8 cellular contexts compared by ENCODE assay signal in the genomic region with DNA sequence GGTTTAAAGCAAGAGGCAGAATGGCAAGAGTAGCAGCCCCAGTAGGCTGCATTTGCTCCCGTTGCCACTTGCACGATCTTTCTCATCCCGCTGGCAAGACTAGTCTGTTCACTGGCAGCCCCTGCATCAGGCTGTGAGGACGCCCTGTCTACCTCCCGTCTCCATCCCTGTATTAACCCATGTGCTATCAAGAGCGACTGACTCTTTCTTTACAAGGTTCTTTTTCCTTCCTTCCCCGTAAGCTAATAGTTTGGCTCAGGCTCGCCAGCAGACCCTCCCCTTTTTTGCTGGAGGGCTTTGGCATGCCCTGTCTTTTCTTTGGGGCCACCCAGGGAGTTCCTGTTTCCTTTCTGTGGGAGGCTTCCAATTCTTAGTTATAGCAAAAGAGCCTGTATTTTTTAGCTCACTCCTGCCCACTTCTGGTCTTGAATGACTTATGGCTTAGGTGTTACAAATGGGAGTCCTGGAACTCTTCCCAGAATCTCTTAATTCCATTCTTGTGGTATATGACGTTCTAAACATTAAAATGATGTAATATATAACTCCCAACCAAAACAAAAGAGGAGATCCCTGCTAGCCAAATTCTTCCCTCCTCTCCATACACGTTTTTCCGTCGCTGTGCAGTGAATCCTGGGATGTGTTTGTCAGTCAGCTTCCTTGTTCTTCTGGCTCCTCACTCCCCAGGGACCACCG.
DNase-seq lines count a peak whose midpoint lies in the region; ATAC-seq and TF ChIP-seq lines count a peak whose summit lies in the region.

No MANE protein-coding gene starts in this region.

- no peak for DNase-seq in T-helper 2 cell treated with Interferon-gamma antibody and Interleukin-4, amounts not matched to agents 5 μg/mL and 100 μg/mL, for 36 hours (ENCODE audit: low spot score)
- DNase-seq in T-helper 2 cell (no peak), NCI-H526 treated with DMSO at 0.1 percent for 48 hours (lab: John Stamatoyannopoulos, UW) (peak; percentile 45), mesothelial cell of epicardium (ENCODE audit: low spot score in 2 of 2, unreplicated experiment in 2 of 2) (peak in 1 of 2 experiments; percentile 57), psoas muscle (no peak), cerebellar nuclear complex (lab: John Stamatoyannopoulos, UW) (no peak)
- DNase-seq in central memory CD8-positive, alpha-beta T cell (ENCODE audit: low spot score in 2 of 2) = no peak

- 21 to 28% (median 28%) methylated on average over 13 of the region's 13 CpGs for WGBS in psoas muscle, 3 donors

- peak overlapping the region; percentile 84 for H3K4me3 Mint-ChIP-seq in T-helper 2 cell treated with Interferon-gamma antibody and Interleukin-4, amounts not matched to agents 5 μg/mL and 100 μg/mL, for 36 hours
- H3K4me3 Mint-ChIP-seq in central memory CD8-positive, alpha-beta T cell = peak overlapping the region; percentile 81
- peak overlapping the region; percentile 30 for H3K4me3 Mint-ChIP-seq in mesothelial cell of epicardium

- no peaks in the 10 kb centered on the region for H3K9me3 ChIP-seq in psoas muscle

- H3K36me3 ChIP-seq in psoas muscle (ENCODE audit: insufficient read depth in 1 of 2, low read depth in 1 of 2) = no peaks in the 10 kb centered on the region

- peaks cover 20% of the 10 kb centered on the region for H3K4me1 ChIP-seq in psoas muscle

- no peak overlapping the region for H3K4me3 ChIP-seq in psoas muscle

- ATAC-seq in central memory CD8-positive, alpha-beta T cell (replicated peaks; ENCODE audit: extremely low read depth, poor library complexity, severe bottlenecking) = no peak
- ATAC-seq in psoas muscle (no peak), HG02840 (IDR thresholded peaks at IDR 0.05; ENCODE audit: low FRiP score, unreplicated experiment) (no peak)

- H3K36me3 Mint-ChIP-seq in T-helper 2 cell treated with Interferon-gamma antibody and Interleukin-4, amounts not matched to agents 5 μg/mL and 100 μg/mL, for 36 hours (ENCODE audit: low read depth) = peaks cover 67% of the 10 kb centered on the region
- peaks cover 79% of the 10 kb centered on the region for H3K36me3 Mint-ChIP-seq in central memory CD8-positive, alpha-beta T cell (ENCODE audit: insufficient read depth)
- H3K36me3 Mint-ChIP-seq in mesothelial cell of epicardium = peaks cover under 1% of the 10 kb centered on the region

- no peaks in the 10 kb centered on the region for H3K27me3 ChIP-seq in psoas muscle (ENCODE audit: insufficient read depth in 3 of 3, low read length in 2 of 3)

- H3K27me3 Mint-ChIP-seq in T-helper 2 cell treated with Interferon-gamma antibody and Interleukin-4, amounts not matched to agents 5 μg/mL and 100 μg/mL, for 36 hours (ENCODE audit: low read depth) = no peaks in the 10 kb centered on the region
- H3K27me3 Mint-ChIP-seq in central memory CD8-positive, alpha-beta T cell = no peaks in the 10 kb centered on the region
- no peaks in the 10 kb centered on the region for H3K27me3 Mint-ChIP-seq in mesothelial cell of epicardium (ENCODE audit: low read depth)

- H3K27ac Mint-ChIP-seq in T-helper 2 cell treated with Interferon-gamma antibody and Interleukin-4, amounts not matched to agents 5 μg/mL and 100 μg/mL, for 36 hours = peak overlapping the region; percentile 82
- peak overlapping the region; percentile 98 for H3K27ac Mint-ChIP-seq in central memory CD8-positive, alpha-beta T cell (ENCODE audit: low read depth)
- peak overlapping the region; percentile 89 for H3K27ac Mint-ChIP-seq in mesothelial cell of epicardium

- no peak overlapping the region for H3K27ac ChIP-seq in psoas muscle

- intact Hi-C loops in psoas muscle (cut with DNase I) = loop anchor here in 1 of 2 donors (5.0 kb wide), 1 partner anchor 257 kb away; no protein-coding TSS in a partner anchor

- no peaks in the 10 kb centered on the region for H3K9me3 Mint-ChIP-seq in T-helper 2 cell treated with Interferon-gamma antibody and Interleukin-4, amounts not matched to agents 5 μg/mL and 100 μg/mL, for 36 hours
- no peaks in the 10 kb centered on the region for H3K9me3 Mint-ChIP-seq in central memory CD8-positive, alpha-beta T cell
- H3K9me3 Mint-ChIP-seq in mesothelial cell of epicardium = peaks cover 2% of the 10 kb centered on the region

- H3K4me1 Mint-ChIP-seq in T-helper 2 cell treated with Interferon-gamma antibody and Interleukin-4, amounts not matched to agents 5 μg/mL and 100 μg/mL, for 36 hours (ENCODE audit: low read depth) = peaks cover 58% of the 10 kb centered on the region
- peaks cover 90% of the 10 kb centered on the region for H3K4me1 Mint-ChIP-seq in central memory CD8-positive, alpha-beta T cell
- peaks cover 47% of the 10 kb centered on the region for H3K4me1 Mint-ChIP-seq in mesothelial cell of epicardium

- TF ChIP-seq CTCF in mesothelial cell of epicardium (IDR thresholded peaks at IDR 0.05; ENCODE audit: unreplicated experiment) (no peak), psoas muscle (IDR thresholded peaks at IDR 0.05) (no peak)

Comparison
In these comparisons a context has a peak if more than half of its experiments do, and no peak if none do; other contexts are left out.
1. H3K4me3 Mint-ChIP-seq: peak in every context shown above with its lines; median percentile 84 in T-helper 2 cell treated with Interferon-gamma antibody and Interleukin-4, amounts not matched to agents 5 μg/mL and 100 μg/mL, for 36 hours; 81 in central memory CD8-positive, alpha-beta T cell; 30 in mesothelial cell of epicardium.